Comparison of ENCODE assay signal across 27 cellular contexts in the genomic region with DNA sequence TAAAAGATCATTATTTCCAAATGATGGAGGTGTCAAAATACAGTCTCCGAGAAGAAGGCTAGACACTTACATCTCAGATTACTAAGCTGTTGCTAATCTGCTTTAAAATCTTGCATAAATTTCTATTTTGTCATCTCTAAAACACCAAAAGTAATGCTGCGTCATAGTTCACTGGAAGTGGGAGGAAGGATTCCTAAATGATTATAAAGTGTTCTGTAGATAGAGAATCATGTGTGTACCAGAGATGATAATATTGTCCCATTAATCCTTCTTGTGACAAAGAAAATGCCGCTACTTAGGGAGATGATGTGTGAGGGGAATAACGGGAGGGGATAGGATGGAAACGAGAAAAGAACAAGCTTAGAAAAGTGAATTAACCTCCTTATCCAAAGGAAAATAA.
"Had no signal": no experiment of that assay in that cellular context is flagged by ENCODE, and none has a peak within 500 bp of the region (broad histone marks: within the 10 kb centered on the region; RNA-seq: fewer than 3 reads in every experiment).

No MANE protein-coding gene starts in this region.

- H3K4me1 ChIP-seq: left ventricle myocardium inferior, pancreas, prostate gland, suprapubic skin, tibial artery, upper lobe of right lung had no signal

- DNase-seq: islet precursor cell; left ventricle myocardium inferior; mesendoderm; naive B cell; natural killer cell; nephron progenitor cell; pancreas; posterior cingulate gyrus; retina; right cardiac atrium; stimulated activated CD4-positive, alpha-beta T cell treated with anti-CD3 and anti-CD28 coated beads, Interleukin-12 subunit alpha, Interleukin-12 subunit beta, amount 100 ng/mL, for 4 hours; stimulated activated CD4-positive, alpha-beta T cell treated with anti-CD3 and anti-CD28 coated beads, Interleukin-15, amount 100 ng/mL, for 24 hours; stimulated activated CD4-positive, alpha-beta T cell treated with anti-CD3 and anti-CD28 coated beads, Interleukin-2, amount 100 ng/mL, for 24 hours; stimulated activated CD4-positive, alpha-beta T cell treated with anti-CD3 and anti-CD28 coated beads, Interleukin-4, amount 100 ng/mL, for 1 hour; stimulated activated naive B cell treated with anti-CD40 and anti-IgM and Interleukin-4, amounts not matched to agents 10 μg/mL and 1 μg/mL and 100 μg/mL, for 72 hours; stimulated activated naive CD8-positive, alpha-beta T cell treated with anti-CD3 and anti-CD28 coated beads, Interleukin-15, Interleukin-2, amounts not matched to agents 100 U/mL and 50 U/mL, for 24 hours; tibial artery; trophoblast cell; upper lobe of right lung had no signal

- H3K27ac ChIP-seq: left ventricle myocardium inferior, pancreas, prostate gland, skin epidermis, suprapubic skin, thoracic aorta, tibial artery, upper lobe of right lung had no signal

- H3K9me3 ChIP-seq: left ventricle myocardium inferior, pancreas, prostate gland, suprapubic skin, thoracic aorta, tibial artery, upper lobe of right lung had no signal

- H3K36me3 ChIP-seq: left ventricle myocardium inferior, pancreas, prostate gland, suprapubic skin, thoracic aorta, tibial artery, upper lobe of right lung had no signal

- ATAC-seq: natural killer cell; pancreas; right cardiac atrium; sciatic nerve; stimulated activated naive B cell treated with anti-CD40 and anti-IgM and Interleukin-4, amounts not matched to agents 10 μg/mL and 1 μg/mL and 100 μg/mL, for 72 hours; stimulated activated naive CD8-positive, alpha-beta T cell treated with anti-CD3 and anti-CD28 coated beads, Interleukin-15, Interleukin-2, amounts not matched to agents 100 U/mL and 50 U/mL, for 24 hours; upper lobe of right lung had no signal

- FAIRE-seq: pancreas, urothelium cell line had no signal

- H3K4me3 ChIP-seq: left ventricle myocardium inferior, lung, pancreas, prostate gland, skin epidermis, suprapubic skin, thoracic aorta, tibial artery, upper lobe of right lung had no signal

- H3K27ac Mint-ChIP-seq: mesothelial cell of epicardium; naive B cell; natural killer cell; nephron progenitor cell; stimulated activated naive B cell treated with anti-CD40 and anti-IgM and Interleukin-4, amounts not matched to agents 10 μg/mL and 1 μg/mL and 100 μg/mL, for 72 hours had no signal

- H3K36me3 Mint-ChIP-seq: mesothelial cell of epicardium; naive B cell; natural killer cell; stimulated activated naive B cell treated with anti-CD40 and anti-IgM and Interleukin-4, amounts not matched to agents 10 μg/mL and 1 μg/mL and 100 μg/mL, for 72 hours had no signal

- H3K4me1 Mint-ChIP-seq: mesothelial cell of epicardium; naive B cell; natural killer cell; nephron progenitor cell; stimulated activated naive B cell treated with anti-CD40 and anti-IgM and Interleukin-4, amounts not matched to agents 10 μg/mL and 1 μg/mL and 100 μg/mL, for 72 hours had no signal

- H3K4me3 Mint-ChIP-seq: mesothelial cell of epicardium; naive B cell; natural killer cell; nephron progenitor cell; stimulated activated naive B cell treated with anti-CD40 and anti-IgM and Interleukin-4, amounts not matched to agents 10 μg/mL and 1 μg/mL and 100 μg/mL, for 72 hours had no signal

- H3K27me3 ChIP-seq: pancreas, suprapubic skin, tibial artery, upper lobe of right lung had no signal

- H3K9me3 Mint-ChIP-seq: nephron progenitor cell had no signal

- H3K27me3 Mint-ChIP-seq: naive B cell; stimulated activated naive B cell treated with anti-CD40 and anti-IgM and Interleukin-4, amounts not matched to agents 10 μg/mL and 1 μg/mL and 100 μg/mL, for 72 hours had no signal
